ENCODE assay signal across 1 cellular context in the genomic region with DNA sequence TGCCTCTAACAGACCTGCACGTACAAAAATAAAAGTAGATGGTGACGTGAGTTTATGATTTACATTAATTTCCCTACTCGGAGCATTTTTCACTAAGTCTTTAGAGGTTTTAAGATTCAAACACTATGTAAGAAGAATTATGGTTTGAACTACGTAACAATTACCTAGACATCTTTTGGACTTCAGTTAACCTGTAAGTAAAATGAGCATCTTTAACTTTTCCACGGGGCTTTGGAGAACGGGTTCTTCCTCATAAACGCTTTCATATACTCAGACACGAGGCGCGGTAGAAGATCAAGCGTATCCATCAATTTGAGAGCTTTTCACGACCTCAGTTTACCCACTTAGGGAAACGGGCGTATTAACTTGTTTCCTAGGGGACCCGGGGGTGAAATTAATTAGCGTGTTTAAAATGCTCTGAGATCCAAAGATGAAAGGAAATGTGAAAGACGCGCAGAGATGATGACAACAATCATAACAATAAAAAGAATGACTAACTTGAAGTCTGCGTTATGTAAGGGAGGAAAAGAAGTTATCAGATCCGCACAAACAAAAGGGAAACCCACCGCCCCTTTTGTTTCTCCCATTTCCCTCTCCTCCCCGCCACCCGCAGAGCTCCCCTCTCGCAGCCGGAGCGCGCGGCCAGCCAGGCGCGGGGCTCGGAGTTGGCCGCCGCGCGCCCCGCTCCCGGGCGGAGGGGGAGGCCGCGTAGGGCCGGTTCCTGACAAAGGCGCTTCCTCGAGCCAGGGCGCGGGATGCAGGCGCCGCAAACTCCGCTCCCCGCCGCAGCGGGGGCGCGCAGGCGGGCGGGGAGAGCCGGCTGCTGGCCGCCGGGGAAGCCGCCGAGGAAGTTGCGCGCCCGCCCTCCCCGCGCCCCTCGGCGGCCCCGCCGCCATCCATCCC.
TF ChIP-seq lines count a peak whose summit lies in the region.

No MANE protein-coding gene starts in this region.

TF ChIP-seq in K562, 482 proteins besides CTCF, POLR2A, EP300 and RAD21 (continued from another document):
- TF ChIP-seq, protein P1, sequence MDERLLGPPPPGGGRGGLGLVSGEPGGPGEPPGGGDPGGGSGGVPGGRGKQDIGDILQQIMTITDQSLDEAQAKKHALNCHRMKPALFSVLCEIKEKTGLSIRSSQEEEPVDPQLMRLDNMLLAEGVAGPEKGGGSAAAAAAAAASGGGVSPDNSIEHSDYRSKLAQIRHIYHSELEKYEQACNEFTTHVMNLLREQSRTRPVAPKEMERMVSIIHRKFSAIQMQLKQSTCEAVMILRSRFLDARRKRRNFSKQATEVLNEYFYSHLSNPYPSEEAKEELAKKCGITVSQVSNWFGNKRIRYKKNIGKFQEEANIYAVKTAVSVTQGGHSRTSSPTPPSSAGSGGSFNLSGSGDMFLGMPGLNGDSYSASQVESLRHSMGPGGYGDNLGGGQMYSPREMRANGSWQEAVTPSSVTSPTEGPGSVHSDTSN (CRISPR knock-in tag; IDR thresholded peaks at IDR 0.05; ENCODE audit: low read depth) = no peak
- TF ChIP-seq, protein P1 (tag; conservative IDR thresholded peaks at IDR 0.05; ENCODE audit: low read depth) = no peak
- TF ChIP-seq ZNF75A (CRISPR knock-in tag; IDR thresholded peaks at IDR 0.05) = no peak
- TF ChIP-seq MECOM (CRISPR knock-in tag; IDR thresholded peaks at IDR 0.05) = no peak
- TF ChIP-seq, protein P2, sequence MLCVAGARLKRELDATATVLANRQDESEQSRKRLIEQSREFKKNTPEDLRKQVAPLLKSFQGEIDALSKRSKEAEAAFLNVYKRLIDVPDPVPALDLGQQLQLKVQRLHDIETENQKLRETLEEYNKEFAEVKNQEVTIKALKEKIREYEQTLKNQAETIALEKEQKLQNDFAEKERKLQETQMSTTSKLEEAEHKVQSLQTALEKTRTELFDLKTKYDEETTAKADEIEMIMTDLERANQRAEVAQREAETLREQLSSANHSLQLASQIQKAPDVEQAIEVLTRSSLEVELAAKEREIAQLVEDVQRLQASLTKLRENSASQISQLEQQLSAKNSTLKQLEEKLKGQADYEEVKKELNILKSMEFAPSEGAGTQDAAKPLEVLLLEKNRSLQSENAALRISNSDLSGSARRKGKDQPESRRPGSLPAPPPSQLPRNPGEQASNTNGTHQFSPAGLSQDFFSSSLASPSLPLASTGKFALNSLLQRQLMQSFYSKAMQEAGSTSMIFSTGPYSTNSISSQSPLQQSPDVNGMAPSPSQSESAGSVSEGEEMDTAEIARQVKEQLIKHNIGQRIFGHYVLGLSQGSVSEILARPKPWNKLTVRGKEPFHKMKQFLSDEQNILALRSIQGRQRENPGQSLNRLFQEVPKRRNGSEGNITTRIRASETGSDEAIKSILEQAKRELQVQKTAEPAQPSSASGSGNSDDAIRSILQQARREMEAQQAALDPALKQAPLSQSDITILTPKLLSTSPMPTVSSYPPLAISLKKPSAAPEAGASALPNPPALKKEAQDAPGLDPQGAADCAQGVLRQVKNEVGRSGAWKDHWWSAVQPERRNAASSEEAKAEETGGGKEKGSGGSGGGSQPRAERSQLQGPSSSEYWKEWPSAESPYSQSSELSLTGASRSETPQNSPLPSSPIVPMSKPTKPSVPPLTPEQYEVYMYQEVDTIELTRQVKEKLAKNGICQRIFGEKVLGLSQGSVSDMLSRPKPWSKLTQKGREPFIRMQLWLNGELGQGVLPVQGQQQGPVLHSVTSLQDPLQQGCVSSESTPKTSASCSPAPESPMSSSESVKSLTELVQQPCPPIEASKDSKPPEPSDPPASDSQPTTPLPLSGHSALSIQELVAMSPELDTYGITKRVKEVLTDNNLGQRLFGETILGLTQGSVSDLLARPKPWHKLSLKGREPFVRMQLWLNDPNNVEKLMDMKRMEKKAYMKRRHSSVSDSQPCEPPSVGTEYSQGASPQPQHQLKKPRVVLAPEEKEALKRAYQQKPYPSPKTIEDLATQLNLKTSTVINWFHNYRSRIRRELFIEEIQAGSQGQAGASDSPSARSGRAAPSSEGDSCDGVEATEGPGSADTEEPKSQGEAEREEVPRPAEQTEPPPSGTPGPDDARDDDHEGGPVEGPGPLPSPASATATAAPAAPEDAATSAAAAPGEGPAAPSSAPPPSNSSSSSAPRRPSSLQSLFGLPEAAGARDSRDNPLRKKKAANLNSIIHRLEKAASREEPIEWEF (CRISPR knock-in tag; IDR thresholded peaks at IDR 0.05) = no peak
- no peak for TF ChIP-seq CAMTA2 (CRISPR knock-in tag; conservative IDR thresholded peaks at IDR 0.05)
- TF ChIP-seq, protein P3, sequence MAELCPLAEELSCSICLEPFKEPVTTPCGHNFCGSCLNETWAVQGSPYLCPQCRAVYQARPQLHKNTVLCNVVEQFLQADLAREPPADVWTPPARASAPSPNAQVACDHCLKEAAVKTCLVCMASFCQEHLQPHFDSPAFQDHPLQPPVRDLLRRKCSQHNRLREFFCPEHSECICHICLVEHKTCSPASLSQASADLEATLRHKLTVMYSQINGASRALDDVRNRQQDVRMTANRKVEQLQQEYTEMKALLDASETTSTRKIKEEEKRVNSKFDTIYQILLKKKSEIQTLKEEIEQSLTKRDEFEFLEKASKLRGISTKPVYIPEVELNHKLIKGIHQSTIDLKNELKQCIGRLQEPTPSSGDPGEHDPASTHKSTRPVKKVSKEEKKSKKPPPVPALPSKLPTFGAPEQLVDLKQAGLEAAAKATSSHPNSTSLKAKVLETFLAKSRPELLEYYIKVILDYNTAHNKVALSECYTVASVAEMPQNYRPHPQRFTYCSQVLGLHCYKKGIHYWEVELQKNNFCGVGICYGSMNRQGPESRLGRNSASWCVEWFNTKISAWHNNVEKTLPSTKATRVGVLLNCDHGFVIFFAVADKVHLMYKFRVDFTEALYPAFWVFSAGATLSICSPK (IDR thresholded peaks at IDR 0.05; ENCODE audit: borderline replicate concordance) = no peak
- TF ChIP-seq C11orf30 (IDR thresholded peaks at IDR 0.05; ENCODE audit: low read depth) = no peak
- TF ChIP-seq TBL1XR1 (IDR thresholded peaks at IDR 0.05; ENCODE audit: low read length in 2 of 2) = no peak; a peak in 1 of 4 replicates
- TF ChIP-seq ZNF766 (CRISPR knock-in tag; conservative IDR thresholded peaks at IDR 0.05) = no peak
- TF ChIP-seq HNRNPUL1 (IDR thresholded peaks at IDR 0.05; ENCODE audit: low read length) = no peak
- TF ChIP-seq ZNF253 (CRISPR knock-in tag; conservative IDR thresholded peaks at IDR 0.05) = no peak
- no peak for TF ChIP-seq ZNF717 (CRISPR knock-in tag; IDR thresholded peaks at IDR 0.05)
- no peak for TF ChIP-seq STAT5B (CRISPR knock-in tag; IDR thresholded peaks at IDR 0.05)
- TF ChIP-seq ZNF830 (CRISPR knock-in tag; IDR thresholded peaks at IDR 0.05) = no peak
- no peak for TF ChIP-seq STAT5A (IDR thresholded peaks at IDR 0.05; ENCODE audit: borderline replicate concordance, low read length)
- TF ChIP-seq, protein P4, sequence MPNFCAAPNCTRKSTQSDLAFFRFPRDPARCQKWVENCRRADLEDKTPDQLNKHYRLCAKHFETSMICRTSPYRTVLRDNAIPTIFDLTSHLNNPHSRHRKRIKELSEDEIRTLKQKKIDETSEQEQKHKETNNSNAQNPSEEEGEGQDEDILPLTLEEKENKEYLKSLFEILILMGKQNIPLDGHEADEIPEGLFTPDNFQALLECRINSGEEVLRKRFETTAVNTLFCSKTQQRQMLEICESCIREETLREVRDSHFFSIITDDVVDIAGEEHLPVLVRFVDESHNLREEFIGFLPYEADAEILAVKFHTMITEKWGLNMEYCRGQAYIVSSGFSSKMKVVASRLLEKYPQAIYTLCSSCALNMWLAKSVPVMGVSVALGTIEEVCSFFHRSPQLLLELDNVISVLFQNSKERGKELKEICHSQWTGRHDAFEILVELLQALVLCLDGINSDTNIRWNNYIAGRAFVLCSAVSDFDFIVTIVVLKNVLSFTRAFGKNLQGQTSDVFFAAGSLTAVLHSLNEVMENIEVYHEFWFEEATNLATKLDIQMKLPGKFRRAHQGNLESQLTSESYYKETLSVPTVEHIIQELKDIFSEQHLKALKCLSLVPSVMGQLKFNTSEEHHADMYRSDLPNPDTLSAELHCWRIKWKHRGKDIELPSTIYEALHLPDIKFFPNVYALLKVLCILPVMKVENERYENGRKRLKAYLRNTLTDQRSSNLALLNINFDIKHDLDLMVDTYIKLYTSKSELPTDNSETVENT (CRISPR knock-in tag; IDR thresholded peaks at IDR 0.05) = no peak
- no peak for TF ChIP-seq KLF16 (IDR thresholded peaks at IDR 0.05)
- TF ChIP-seq CCNT2 (IDR thresholded peaks at IDR 0.05; ENCODE audit: borderline replicate concordance, extremely low read depth, insufficient read length, low read depth, low read length) = no peak
- TF ChIP-seq, protein P5, sequence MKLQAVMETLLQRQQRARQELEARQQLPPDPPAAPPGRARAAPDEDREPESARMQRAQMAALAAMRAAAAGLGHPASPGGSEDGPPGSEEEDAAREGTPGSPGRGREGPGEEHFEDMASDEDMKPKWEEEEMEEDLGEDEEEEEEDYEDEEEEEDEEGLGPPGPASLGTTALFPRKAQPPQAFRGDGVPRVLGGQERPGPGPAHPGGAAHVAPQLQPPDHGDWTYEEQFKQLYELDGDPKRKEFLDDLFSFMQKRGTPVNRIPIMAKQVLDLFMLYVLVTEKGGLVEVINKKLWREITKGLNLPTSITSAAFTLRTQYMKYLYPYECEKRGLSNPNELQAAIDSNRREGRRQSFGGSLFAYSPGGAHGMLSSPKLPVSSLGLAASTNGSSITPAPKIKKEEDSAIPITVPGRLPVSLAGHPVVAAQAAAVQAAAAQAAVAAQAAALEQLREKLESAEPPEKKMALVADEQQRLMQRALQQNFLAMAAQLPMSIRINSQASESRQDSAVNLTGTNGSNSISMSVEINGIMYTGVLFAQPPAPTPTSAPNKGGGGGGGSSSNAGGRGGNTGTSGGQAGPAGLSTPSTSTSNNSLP (IDR thresholded peaks at IDR 0.05; ENCODE audit: borderline replicate concordance, low read depth, low read length) = no peak
- TF ChIP-seq, protein P6, sequence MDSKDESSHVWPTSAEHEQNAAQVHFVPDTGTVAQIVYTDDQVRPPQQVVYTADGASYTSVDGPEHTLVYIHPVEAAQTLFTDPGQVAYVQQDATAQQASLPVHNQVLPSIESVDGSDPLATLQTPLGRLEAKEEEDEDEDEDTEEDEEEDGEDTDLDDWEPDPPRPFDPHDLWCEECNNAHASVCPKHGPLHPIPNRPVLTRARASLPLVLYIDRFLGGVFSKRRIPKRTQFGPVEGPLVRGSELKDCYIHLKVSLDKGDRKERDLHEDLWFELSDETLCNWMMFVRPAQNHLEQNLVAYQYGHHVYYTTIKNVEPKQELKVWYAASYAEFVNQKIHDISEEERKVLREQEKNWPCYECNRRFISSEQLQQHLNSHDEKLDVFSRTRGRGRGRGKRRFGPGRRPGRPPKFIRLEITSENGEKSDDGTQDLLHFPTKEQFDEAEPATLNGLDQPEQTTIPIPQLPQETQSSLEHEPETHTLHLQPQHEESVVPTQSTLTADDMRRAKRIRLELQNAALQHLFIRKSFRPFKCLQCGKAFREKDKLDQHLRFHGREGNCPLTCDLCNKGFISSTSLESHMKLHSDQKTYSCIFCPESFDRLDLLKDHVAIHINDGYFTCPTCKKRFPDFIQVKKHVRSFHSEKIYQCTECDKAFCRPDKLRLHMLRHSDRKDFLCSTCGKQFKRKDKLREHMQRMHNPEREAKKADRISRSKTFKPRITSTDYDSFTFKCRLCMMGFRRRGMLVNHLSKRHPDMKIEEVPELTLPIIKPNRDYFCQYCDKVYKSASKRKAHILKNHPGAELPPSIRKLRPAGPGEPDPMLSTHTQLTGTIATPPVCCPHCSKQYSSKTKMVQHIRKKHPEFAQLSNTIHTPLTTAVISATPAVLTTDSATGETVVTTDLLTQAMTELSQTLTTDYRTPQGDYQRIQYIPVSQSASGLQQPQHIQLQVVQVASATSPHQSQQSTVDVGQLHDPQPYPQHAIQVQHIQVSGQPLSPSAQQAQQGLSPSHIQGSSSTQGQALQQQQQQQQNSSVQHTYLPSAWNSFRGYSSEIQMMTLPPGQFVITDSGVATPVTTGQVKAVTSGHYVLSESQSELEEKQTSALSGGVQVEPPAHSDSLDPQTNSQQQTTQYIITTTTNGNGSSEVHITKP (IDR thresholded peaks at IDR 0.05; ENCODE audit: partially characterized antibody) = peak; percentile 18
- TF ChIP-seq, protein P7, sequence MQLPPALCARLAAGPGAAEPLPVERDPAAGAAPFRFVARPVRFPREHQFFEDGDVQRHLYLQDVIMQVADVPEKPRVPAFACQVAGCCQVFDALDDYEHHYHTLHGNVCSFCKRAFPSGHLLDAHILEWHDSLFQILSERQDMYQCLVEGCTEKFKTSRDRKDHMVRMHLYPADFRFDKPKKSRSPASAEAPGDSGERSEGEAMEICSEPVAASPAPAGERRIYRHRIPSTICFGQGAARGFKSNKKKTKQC (CRISPR knock-in tag; IDR thresholded peaks at IDR 0.05) = no peak
- TF ChIP-seq ZC3H4 (CRISPR knock-in tag; IDR thresholded peaks at IDR 0.05; ENCODE audit: borderline replicate concordance) = no peak
- TF ChIP-seq BHLHE40 (IDR thresholded peaks at IDR 0.05; ENCODE audit: low read length) = no peak
- 0 out of 2 replicates have a peak, but pooled peaks have one; percentile 17 for TF ChIP-seq KAT7 (CRISPR knock-in tag; IDR thresholded peaks at IDR 0.05; ENCODE audit: borderline replicate concordance)
- no peak for TF ChIP-seq KLF13 (tag; IDR thresholded peaks at IDR 0.05; ENCODE audit: borderline replicate concordance, low read depth)
- TF ChIP-seq KDM2B (CRISPR knock-in tag; IDR thresholded peaks at IDR 0.05) = no peak
